Comparison of ENCODE assay signal across 21 cellular contexts in genomic region chr7:45716380-45717203, GRCh38.
A peak's percentile ranks its signal among the peaks of the same experiment; 100 is the strongest.
DNase-seq lines count a peak whose midpoint lies in the region; ATAC-seq and TF ChIP-seq lines count a peak whose summit lies in the region.
"Had no signal": no experiment of that assay in that cellular context is flagged by ENCODE, and none has a peak within 500 bp of the region (broad histone marks: within the 10 kb centered on the region; RNA-seq: fewer than 3 reads in every experiment).

No MANE protein-coding gene starts in this region.

- H3K36me3 ChIP-seq in heart right ventricle, result peaks cover 0 to 14% (median 0%) of the 10 kb centered on the region in 9 donors

- no peak for TF ChIP-seq CTCF in heart right ventricle (IDR thresholded peaks at IDR 0.05)

- WGBS in heart right ventricle, 2 donors, result 71 to 72% methylated on average over 16 of the region's 16 CpGs

- intact Hi-C loops in heart right ventricle (cut with DNase I), result no loop called here
- intact Hi-C loops in posterior vena cava (cut with DNase I), result no loop called here

- peak overlapping the region in 1 of 5 donors; percentile 57 for H3K4me3 Mint-ChIP-seq in immature natural killer cell
- H3K4me3 Mint-ChIP-seq: activated naive CD8-positive, alpha-beta T cell treated with anti-CD3 and anti-CD28 coated beads for 36 hours; CD4-positive, CD25-positive, alpha-beta regulatory T cell; HFFc6; mesothelial cell of epicardium; naive thymus-derived CD8-positive, alpha-beta T cell had no signal

- no peaks in the 10 kb centered on the region for H3K9me3 Mint-ChIP-seq in immature natural killer cell
- H3K9me3 Mint-ChIP-seq: activated naive CD8-positive, alpha-beta T cell treated with anti-CD3 and anti-CD28 coated beads for 36 hours; CD4-positive, CD25-positive, alpha-beta regulatory T cell; HFFc6; mesothelial cell of epicardium; naive thymus-derived CD8-positive, alpha-beta T cell had no signal

- no peaks in the 10 kb centered on the region for H3K27me3 ChIP-seq in heart right ventricle

- H3K9me3 ChIP-seq in heart right ventricle, result no peaks in the 10 kb centered on the region

- no peak overlapping the region for H3K27ac Mint-ChIP-seq in immature natural killer cell
- H3K27ac Mint-ChIP-seq: activated naive CD8-positive, alpha-beta T cell treated with anti-CD3 and anti-CD28 coated beads for 36 hours; CD4-positive, CD25-positive, alpha-beta regulatory T cell; HFFc6; mesothelial cell of epicardium; naive thymus-derived CD8-positive, alpha-beta T cell had no signal

- H3K27ac ChIP-seq in heart right ventricle, result peak overlapping the region in 1 of 10 donors; percentile 21
- H3K27ac ChIP-seq: epithelial cell of prostate, RWPE1 had no signal

- peak; percentile 20 for DNase-seq in H4 (ENCODE audit: low spot score)
- peak; percentile 82 for DNase-seq in NCI-H2029 treated with DMSO at 0.1 percent for 48 hours (lab: John Stamatoyannopoulos, UW)
- peak; percentile 29 to 52 for DNase-seq in heart right ventricle
- DNase-seq in posterior vena cava (ENCODE audit: low spot score), result peak; percentile 80
- DNase-seq in activated T-cell treated with anti-CD3 and anti-CD28 coated beads, Interleukin-2, amount 50 U/mL, for 1 hour, result no peak
- no peak for DNase-seq in immature natural killer cell
- DNase-seq: activated CD4-positive, alpha-beta T cell treated with anti-CD3 and anti-CD28 coated beads, Interleukin-2, amount 50 U/mL, for 48 hours; activated CD8-positive, alpha-beta memory T cell treated with anti-CD3 and anti-CD28 coated beads, Interleukin-2, amount 50 U/mL, for 4 hours; activated naive CD8-positive, alpha-beta T cell treated with anti-CD3 and anti-CD28 coated beads for 36 hours; CD4-positive, CD25-positive, alpha-beta regulatory T cell; HFFc6; Karpas-422; naive thymus-derived CD8-positive, alpha-beta T cell; NCI-H187 treated with DMSO at 0.1 percent for 48 hours; NCI-H2227 treated with DMSO at 0.1 percent for 48 hours; retina; stimulated activated naive CD4-positive, alpha-beta T cell treated with Interleukin-2 at 50 U/mL for 16 hours had no signal

- no peak overlapping the region for H3K4me3 ChIP-seq in heart right ventricle

- H3K36me3 Mint-ChIP-seq in immature natural killer cell, result no peaks in the 10 kb centered on the region
- H3K36me3 Mint-ChIP-seq: activated naive CD8-positive, alpha-beta T cell treated with anti-CD3 and anti-CD28 coated beads for 36 hours; CD4-positive, CD25-positive, alpha-beta regulatory T cell; mesothelial cell of epicardium; naive thymus-derived CD8-positive, alpha-beta T cell had no signal

- peaks cover 0 to 17% (median 8%) of the 10 kb centered on the region in 9 donors for H3K4me1 ChIP-seq in heart right ventricle

- peak in 6 of 8 donors; percentile 21 to 61 (median 51) for ATAC-seq in heart right ventricle
- ATAC-seq in HG02840 (IDR thresholded peaks at IDR 0.05; ENCODE audit: low FRiP score, unreplicated experiment), result no peak
- ATAC-seq: naive thymus-derived CD8-positive, alpha-beta T cell had no signal

- H3K4me1 Mint-ChIP-seq in immature natural killer cell, result peaks cover 22 to 33% of the 10 kb centered on the region in 2 donors
- H3K4me1 Mint-ChIP-seq: activated naive CD8-positive, alpha-beta T cell treated with anti-CD3 and anti-CD28 coated beads for 36 hours; CD4-positive, CD25-positive, alpha-beta regulatory T cell; mesothelial cell of epicardium had no signal

- H3K27me3 Mint-ChIP-seq in immature natural killer cell (ENCODE audit: low read depth in 3 of 3), result peaks cover 0 to 6% (median 2%) of the 10 kb centered on the region in 3 donors
- H3K27me3 Mint-ChIP-seq: activated naive CD8-positive, alpha-beta T cell treated with anti-CD3 and anti-CD28 coated beads for 36 hours; CD4-positive, CD25-positive, alpha-beta regulatory T cell had no signal

Comparison
In these comparisons a context has a peak if more than half of its experiments do, and no peak if none do; other contexts are left out.
1. DNase-seq: peak in H4 (single experiment), NCI-H2029 treated with DMSO at 0.1 percent for 48 hours (single experiment), heart right ventricle (2 of 2) and posterior vena cava (single experiment); none in activated T-cell treated with anti-CD3 and anti-CD28 coated beads, Interleukin-2, amount 50 U/mL, for 1 hour (single experiment) and immature natural killer cell (0 of 3).